8 cellular contexts compared by ENCODE assay signal in the genomic region with DNA sequence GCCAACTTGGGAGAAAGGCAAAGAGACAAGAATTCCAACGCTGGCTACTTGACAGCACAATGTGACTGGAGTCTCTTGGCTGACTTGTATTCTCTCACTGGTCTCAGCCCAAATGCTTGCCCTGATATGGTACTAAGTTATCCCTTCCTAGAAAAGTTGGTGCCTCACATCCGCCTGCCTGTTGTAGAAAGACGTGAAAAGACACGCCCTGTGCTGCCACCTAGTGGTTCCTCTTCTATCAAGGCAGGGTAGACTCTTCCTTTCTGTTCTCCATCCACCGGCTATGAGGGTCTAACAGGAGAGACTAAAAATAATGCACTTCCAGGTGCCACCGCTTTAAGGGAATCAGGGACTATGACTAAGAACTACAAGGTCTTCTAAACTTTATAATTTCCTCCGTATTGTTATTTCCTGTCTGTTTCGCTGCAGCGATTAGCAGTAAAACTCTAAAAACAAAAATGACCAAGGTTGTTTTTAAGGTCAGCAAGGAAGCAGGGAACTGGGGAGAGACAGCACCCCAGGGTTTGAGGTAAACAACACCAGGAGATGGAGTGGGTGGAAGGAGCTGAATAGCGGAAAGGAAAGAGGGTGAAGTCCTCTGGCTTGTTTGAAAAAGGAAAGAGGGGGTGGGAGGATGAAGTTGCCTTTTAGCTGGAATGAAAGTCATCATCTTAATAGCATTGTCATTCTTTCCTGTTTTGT.
A peak's percentile ranks its signal among the peaks of the same experiment; 100 is the strongest.
DNase-seq lines count a peak whose midpoint lies in the region; ATAC-seq and TF ChIP-seq lines count a peak whose summit lies in the region.

No MANE protein-coding gene starts in this region.

- peak overlapping the region in 2 of 7 donors; percentile 58 to 61 for H3K27ac Mint-ChIP-seq in CD14-positive monocyte
- H3K27ac Mint-ChIP-seq in osteocyte (ENCODE audit: unreplicated experiment): peak overlapping the region; percentile 15

- no peak for TF ChIP-seq EP300 in gastroesophageal sphincter (IDR thresholded peaks at IDR 0.05)

- peak overlapping the region; percentile 21 to 63 for H3K4me3 Mint-ChIP-seq in CD14-positive monocyte
- no peak overlapping the region for H3K4me3 Mint-ChIP-seq in osteocyte (ENCODE audit: unreplicated experiment)

- no peak for TF ChIP-seq POLR2A in gastroesophageal sphincter (IDR thresholded peaks at IDR 0.05)

- no peaks in the 10 kb centered on the region for H3K36me3 ChIP-seq in gastroesophageal sphincter

- H3K9me3 ChIP-seq in gastroesophageal sphincter: no peaks in the 10 kb centered on the region

- no peak overlapping the region for H3K4me3 ChIP-seq in gastroesophageal sphincter

- 0 to 9% methylated on average over 5 to 10 of the region's 10 CpGs for WGBS in gastroesophageal sphincter (ENCODE audit: low coverage in 1 of 2), 2 donors

- in situ Hi-C loops in SK-MEL-5 (cut with HindIII; ENCODE audit: low pct_unique_long_range_greater_than_20kb, low sequenced_read_pairs): no loop called here

- H3K4me1 Mint-ChIP-seq in CD14-positive monocyte: peaks cover 53% of the 10 kb centered on the region
- H3K4me1 Mint-ChIP-seq in osteocyte (ENCODE audit: unreplicated experiment): peaks cover 10% of the 10 kb centered on the region

- H3K27me3 Mint-ChIP-seq in CD14-positive monocyte (ENCODE audit: low read depth in 3 of 3) (peaks cover 0 to 5% (median 1%) of the 10 kb centered on the region in 3 donors), osteocyte (ENCODE audit: unreplicated experiment) (no peaks in the 10 kb centered on the region)

- intact Hi-C loops in CD14-positive monocyte (cut with micrococcal nuclease): loop anchor here (5.0 kb wide), 3 partner anchors 109 to 219 kb away; a partner anchor contains a TSS

- H3K27ac ChIP-seq in gastroesophageal sphincter: peak overlapping the region; percentile 78 to 83 (median 82)
- H3K27ac ChIP-seq in temporal lobe (ENCODE audit: low read depth, low read length): peak overlapping the region; percentile 49

- H3K27me3 ChIP-seq in gastroesophageal sphincter: no peaks in the 10 kb centered on the region

- DNase-seq in CD14-positive monocyte (ENCODE audit: low spot score) (peak; percentile 82), NCI-H1048 (lab: John Stamatoyannopoulos, UW) (peak; percentile 64), SK-MEL-5 (ENCODE audit: low read depth, low spot score) (peak; percentile 98), osteocyte (ENCODE audit: extremely low spot score, unreplicated experiment) (peak; percentile 93)
- DNase-seq in activated naive CD4-positive, alpha-beta T cell treated with Interleukin-2 at 50 U/mL for 16 hours: peak; percentile 84

- H3K4me1 ChIP-seq in gastroesophageal sphincter: peaks cover 10 to 37% (median 12%) of the 10 kb centered on the region in 3 donors

- H3K9me3 Mint-ChIP-seq in CD14-positive monocyte (peaks cover 0 to 2% (median 0%) of the 10 kb centered on the region in 7 donors), osteocyte (ENCODE audit: unreplicated experiment) (no peaks in the 10 kb centered on the region)

- no peaks in the 10 kb centered on the region for H3K36me3 Mint-ChIP-seq in CD14-positive monocyte
- no peaks in the 10 kb centered on the region for H3K36me3 Mint-ChIP-seq in osteocyte (ENCODE audit: unreplicated experiment)

- peak; percentile 68 for ATAC-seq in GM21526 (IDR thresholded peaks at IDR 0.05; ENCODE audit: low FRiP score, unreplicated experiment)
- ATAC-seq in gastroesophageal sphincter: peak; percentile 95

- TF ChIP-seq CTCF in CD14-positive monocyte (IDR thresholded peaks at IDR 0.05) (peak; percentile 84), gastroesophageal sphincter (IDR thresholded peaks at IDR 0.05) (peak; percentile 80 to 96 (median 89)), osteocyte (IDR thresholded peaks at IDR 0.05) (peak; percentile 92)
